ENCODE assay signal across 23 cellular contexts in the genomic region with DNA sequence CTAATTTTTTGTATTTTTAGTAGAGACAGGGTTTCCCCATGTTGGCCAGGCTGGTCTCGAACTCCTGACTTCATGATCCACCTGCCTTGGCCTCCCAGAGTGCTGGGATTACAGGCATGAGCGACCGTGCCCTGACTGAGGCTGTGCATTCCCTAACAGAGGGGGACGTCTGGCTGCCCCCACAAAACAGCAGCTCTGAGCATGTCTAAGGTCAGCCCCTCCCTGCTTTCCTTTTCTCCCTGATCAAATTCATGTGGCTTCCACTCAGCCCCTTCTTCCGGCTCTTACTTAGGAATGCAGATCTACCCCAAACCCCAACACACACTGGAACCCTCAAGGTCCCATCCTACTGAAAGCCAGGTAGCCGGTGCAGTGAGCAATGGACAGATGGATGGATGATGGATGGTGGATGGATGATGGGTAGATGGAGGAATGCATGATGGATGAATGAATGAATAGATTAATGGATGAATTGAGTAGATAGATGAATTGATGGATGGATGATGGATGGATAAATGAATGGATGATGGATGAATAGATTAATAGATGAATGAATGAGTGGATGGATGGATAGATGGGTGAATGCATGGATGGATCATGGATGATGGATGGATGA.
"Had no signal": no experiment of that assay in that cellular context is flagged by ENCODE, and none has a peak within 500 bp of the region (broad histone marks: within the 10 kb centered on the region; RNA-seq: fewer than 3 reads in every experiment).

No MANE protein-coding gene starts in this region.

- H3K36me3 ChIP-seq: colonic mucosa, gastroesophageal sphincter, lower lobe of right lung, neural progenitor cell, stomach had no signal

- H3K4me1 ChIP-seq: colonic mucosa, lower lobe of right lung had no signal

- H3K27ac Mint-ChIP-seq: activated CD4-positive, alpha-beta memory T cell treated with anti-CD3 and anti-CD28 coated beads, Interleukin-2, amount 10 ng/mL, durations not matched to agents 7 days and 5 days; activated naive CD8-positive, alpha-beta T cell treated with anti-CD3 and anti-CD28 coated beads, Interleukin-2, amount 10 ng/mL, durations not matched to agents 7 days and 5 days; activated T-cell treated with anti-CD3 and anti-CD28 coated beads, Interleukin-2, amount 50 U/mL, for 24 hours; activated T-helper 17 cell treated with anti-CD3 and anti-CD28 coated beads, Interleukin-2, amount 50 U/mL, for 72 hours; effector memory CD8-positive, alpha-beta T cell; naive B cell; neural progenitor cell; progenitor cell of endocrine pancreas; stimulated activated effector memory CD8-positive, alpha-beta T cell treated with anti-CD3 and anti-CD28 coated beads, Interleukin-12 subunit alpha, Interleukin-12 subunit beta, amount 100 ng/mL, for 72 hours; T-helper 1 cell treated with Interleukin-12 subunit alpha and Interleukin-12 subunit beta and Interleukin-4 antibody, amounts not matched to agents 30 μg/mL and 1 μg/mL, for 36 hours had no signal

- H3K4me1 Mint-ChIP-seq: activated T-helper 17 cell treated with anti-CD3 and anti-CD28 coated beads, Interleukin-2, amount 50 U/mL, for 72 hours had no signal

- H3K9me3 ChIP-seq: colonic mucosa, gastroesophageal sphincter, lower lobe of right lung, stomach had no signal

- ATAC-seq: activated T-helper 17 cell treated with anti-CD3 and anti-CD28 coated beads, Interleukin-2, amount 50 U/mL, for 72 hours; effector memory CD8-positive, alpha-beta T cell; gastroesophageal sphincter; lower lobe of right lung; stimulated activated effector memory CD8-positive, alpha-beta T cell treated with anti-CD3 and anti-CD28 coated beads, Interleukin-12 subunit alpha, Interleukin-12 subunit beta, amount 100 ng/mL, for 72 hours had no signal

- H3K4me3 ChIP-seq: colonic mucosa, dorsolateral prefrontal cortex, gastroesophageal sphincter, lower lobe of right lung, neural progenitor cell, skin epidermis, stomach had no signal

- H3K4me3 Mint-ChIP-seq: activated CD4-positive, alpha-beta memory T cell treated with anti-CD3 and anti-CD28 coated beads, Interleukin-2, amount 10 ng/mL, durations not matched to agents 7 days and 5 days; activated naive CD8-positive, alpha-beta T cell treated with anti-CD3 and anti-CD28 coated beads, Interleukin-2, amount 10 ng/mL, durations not matched to agents 7 days and 5 days; activated T-cell treated with anti-CD3 and anti-CD28 coated beads, Interleukin-2, amount 50 U/mL, for 24 hours; activated T-helper 17 cell treated with anti-CD3 and anti-CD28 coated beads, Interleukin-2, amount 50 U/mL, for 72 hours; effector memory CD8-positive, alpha-beta T cell; naive B cell; neural progenitor cell; stimulated activated effector memory CD8-positive, alpha-beta T cell treated with anti-CD3 and anti-CD28 coated beads, Interleukin-12 subunit alpha, Interleukin-12 subunit beta, amount 100 ng/mL, for 72 hours; T-helper 1 cell treated with Interleukin-12 subunit alpha and Interleukin-12 subunit beta and Interleukin-4 antibody, amounts not matched to agents 30 μg/mL and 1 μg/mL, for 36 hours had no signal

- H3K27me3 Mint-ChIP-seq: activated T-helper 17 cell treated with anti-CD3 and anti-CD28 coated beads, Interleukin-2, amount 50 U/mL, for 72 hours had no signal

- H3K36me3 Mint-ChIP-seq: activated naive CD8-positive, alpha-beta T cell treated with anti-CD3 and anti-CD28 coated beads, Interleukin-2, amount 10 ng/mL, durations not matched to agents 7 days and 5 days; naive B cell; neural progenitor cell had no signal

- H3K9me3 Mint-ChIP-seq: activated CD4-positive, alpha-beta memory T cell treated with anti-CD3 and anti-CD28 coated beads, Interleukin-2, amount 10 ng/mL, durations not matched to agents 7 days and 5 days; activated naive CD8-positive, alpha-beta T cell treated with anti-CD3 and anti-CD28 coated beads, Interleukin-2, amount 10 ng/mL, durations not matched to agents 7 days and 5 days; activated T-cell treated with anti-CD3 and anti-CD28 coated beads, Interleukin-2, amount 50 U/mL, for 24 hours; activated T-helper 17 cell treated with anti-CD3 and anti-CD28 coated beads, Interleukin-2, amount 50 U/mL, for 72 hours; effector memory CD8-positive, alpha-beta T cell; neural progenitor cell; stimulated activated effector memory CD8-positive, alpha-beta T cell treated with anti-CD3 and anti-CD28 coated beads, Interleukin-12 subunit alpha, Interleukin-12 subunit beta, amount 100 ng/mL, for 72 hours; T-helper 1 cell treated with Interleukin-12 subunit alpha and Interleukin-12 subunit beta and Interleukin-4 antibody, amounts not matched to agents 30 μg/mL and 1 μg/mL, for 36 hours had no signal

- H3K27me3 ChIP-seq: colonic mucosa had no signal

- DNase-seq: activated CD4-positive, alpha-beta memory T cell treated with anti-CD3 and anti-CD28 coated beads, Interleukin-2, amount 10 ng/mL, durations not matched to agents 7 days and 5 days; activated CD4-positive, alpha-beta T cell treated with anti-CD3 and anti-CD28 coated beads for 48 hours; activated CD4-positive, CD25-positive, alpha-beta regulatory T cell; activated naive CD4-positive, alpha-beta T cell treated with Interleukin-2 at 50 U/mL for 16 hours; amygdala; colonic mucosa; effector memory CD8-positive, alpha-beta T cell; lower lobe of right lung; naive B cell; stimulated activated CD4-positive, alpha-beta T cell treated with anti-CD3 and anti-CD28 coated beads, Interleukin-2, amount 100 ng/mL, for 24 hours; stomach; T1000; trophoblast cell had no signal
